8 cellular contexts compared by ENCODE assay signal in genomic region chr22:42316988-42317387, GRCh38. TPM values are rescaled to one million over a fixed set of nuclear protein-coding genes. Genes with fewer than 3 reads are reported as not detected.
DNase-seq lines count a peak whose midpoint lies in the region; ATAC-seq and TF ChIP-seq lines count a peak whose summit lies in the region.

No MANE protein-coding gene starts in this region.

- no peak for TF ChIP-seq EP300 in esophagus muscularis mucosa (IDR thresholded peaks at IDR 0.05)

- H3K36me3 ChIP-seq in breast epithelium (no peaks in the 10 kb centered on the region), esophagus muscularis mucosa (no peaks in the 10 kb centered on the region)

- H3K27ac ChIP-seq in breast epithelium (peak overlapping the region; percentile 82 to 84), esophagus muscularis mucosa (replicated peaks in 1 of 4) (no peak overlapping the region)

- H3K27me3 ChIP-seq in breast epithelium (no peaks in the 10 kb centered on the region), esophagus muscularis mucosa (peaks cover 0 to 8% (median 0%) of the 10 kb centered on the region in 4 donors)

- H3K9me3 ChIP-seq in breast epithelium (no peaks in the 10 kb centered on the region), esophagus muscularis mucosa (no peaks in the 10 kb centered on the region)

- intact Hi-C loops in breast epithelium (cut with DNase I; ENCODE audit: low total_unique reads) (no loop called here), esophagus muscularis mucosa (cut with DNase I) (no loop called here)

- DNase-seq in DMS 273 (lab: John Stamatoyannopoulos, UW; ENCODE audit: unreplicated experiment) (peak; percentile 72), OCI-M1 (lab: John Stamatoyannopoulos, UW) (peak; percentile 44), breast epithelium (ENCODE audit: low spot score in 2 of 2) (peak in 1 of 2 donors; percentile 76), nucleus accumbens (lab: John Stamatoyannopoulos, UW) (peak in 41 of 56 donors; percentile 13 to 81 (median 40)), AML-193 (lab: John Stamatoyannopoulos, UW) (no peak), NCI-H2081 treated with DMSO at 0.1 percent for 48 hours (lab: John Stamatoyannopoulos, UW) (no peak), esophagus muscularis mucosa (ENCODE audit: extremely low spot score) (no peak)

- TF ChIP-seq POLR2A in breast epithelium (IDR thresholded peaks at IDR 0.05), result no peak
- TF ChIP-seq POLR2A in esophagus muscularis mucosa (IDR thresholded peaks at IDR 0.05; ENCODE audit: low read depth), result no peak

- peak overlapping the region in 1 of 3 donors; percentile 28 for H3K4me3 ChIP-seq in breast epithelium
- no peak overlapping the region for H3K4me3 ChIP-seq in esophagus muscularis mucosa

- TF ChIP-seq CTCF in breast epithelium (IDR thresholded peaks at IDR 0.05) (no peak), esophagus muscularis mucosa (IDR thresholded peaks at IDR 0.05) (no peak)

- H3K4me1 ChIP-seq in breast epithelium (peaks cover 13 to 35% of the 10 kb centered on the region in 2 donors), esophagus muscularis mucosa (peaks cover 2 to 32% (median 29%) of the 10 kb centered on the region in 4 donors)

- 64% methylated on average over 11 of the region's 11 CpGs for WGBS in esophagus muscularis mucosa

- ATAC-seq in GM18909 (IDR thresholded peaks at IDR 0.05; ENCODE audit: poor library complexity, unreplicated experiment), result no peak

RNA-seq across cellular contexts. Expression of gene TCF20, which starts 46.5 kb away (rescaled TPM):
- total RNA-seq in breast epithelium, result 10 to 100 TPM; 24.2 to 43.3 (median 36.1) TPM
- total RNA-seq in esophagus muscularis mucosa, result 10 to 100 TPM; 24.9 to 48.2 (median 38.4) TPM

Comparison
In these comparisons a context has a peak if more than half of its experiments do, and no peak if none do; other contexts are left out.
1. DNase-seq: peak in DMS 273 (single experiment), OCI-M1 (single experiment) and nucleus accumbens (41 of 56); none in AML-193 (0 of 2), NCI-H2081 treated with DMSO at 0.1 percent for 48 hours (single experiment) and esophagus muscularis mucosa (single experiment).
2. H3K27ac ChIP-seq: peak in breast epithelium (2 of 2); none in esophagus muscularis mucosa (0 of 4).